In genomic region chr16:84986879-84987278, GRCh38 we compare ENCODE assay signal across 23 cellular contexts. TPM values are rescaled to one million over a fixed set of nuclear protein-coding genes. Genes with fewer than 3 reads are reported as not detected.
DNase-seq lines count a peak whose midpoint lies in the region; ATAC-seq and TF ChIP-seq lines count a peak whose summit lies in the region.
"Had no signal": no experiment of that assay in that cellular context is flagged by ENCODE, and none has a peak within 500 bp of the region (broad histone marks: within the 10 kb centered on the region; RNA-seq: fewer than 3 reads in every experiment).

No MANE protein-coding gene starts in this region.

- peak overlapping the region; percentile 99; the same call in 2 of the 3 replicates for H2BK15ac ChIP-seq in IMR-90 (ENCODE audit: low read depth, low read length)

- CTCF ChIA-PET in CD4-positive, alpha-beta memory T cell (lab: Charles Lee; ENCODE audit: partially characterized antibody): no interaction called here
- CTCF ChIA-PET in IMR-90 (lab: Yijun Ruan, JAX): no interaction called here

- peak overlapping the region; percentile 82 for H2BK120ac ChIP-seq in IMR-90 (ENCODE audit: low read depth, low read length)

- no TSS peak for BruUV-seq in IMR-90 (replicated peaks; lab: Mats Ljungman, UMichigan)

- no peaks in the 10 kb centered on the region for H3K9me3 ChIP-seq in CD4-positive, alpha-beta memory T cell (ENCODE audit: control insufficient read depth in 1 of 2, low read length in 2 of 2)
- H3K9me3 ChIP-seq in IMR-90 (ENCODE audit: control insufficient read depth, insufficient read depth, low read length): no peaks in the 10 kb centered on the region
- no peaks in the 10 kb centered on the region for H3K9me3 ChIP-seq in lower lobe of right lung
- no peaks in the 10 kb centered on the region for H3K9me3 ChIP-seq in sigmoid colon
- H3K9me3 ChIP-seq in aorta (ENCODE audit: control insufficient read depth, low read length): no peaks in the 10 kb centered on the region
- H3K9me3 ChIP-seq: MG63, testis had no signal

- peaks cover 15 to 23% (median 18%) of the 10 kb centered on the region in 4 donors for H3K4me1 Mint-ChIP-seq in CD4-positive, alpha-beta memory T cell
- H3K4me1 Mint-ChIP-seq: activated B cell treated with CpG ODN at 0.5 μM for 24 hours had no signal

- no peaks in the 10 kb centered on the region for H4K20me1 ChIP-seq in IMR-90 (ENCODE audit: insufficient read depth, low read length)

- H3K4ac ChIP-seq in IMR-90 (ENCODE audit: low read depth, low read length): peak overlapping the region; percentile 90

- H3K14ac ChIP-seq in IMR-90 (replicated peaks; ENCODE audit: low read depth, low read length): peak overlapping the region; percentile 83; the same call in 1 of the 2 replicates

- H3K4me2 ChIP-seq in IMR-90 (ENCODE audit: low read depth, low read length): no peak overlapping the region
- H3K4me2 ChIP-seq: smooth muscle cell had no signal

- no peak overlapping the region for H2AFZ ChIP-seq in IMR-90 (replicated peaks; ENCODE audit: low read length, poor library complexity)

- TF ChIP-seq CTCF in IMR-90 (conservative IDR thresholded peaks at IDR 0.05; ENCODE audit: low read depth, low read length): no peak
- no peak for TF ChIP-seq CTCF in lower lobe of right lung (IDR thresholded peaks at IDR 0.05)
- no peak for TF ChIP-seq CTCF in sigmoid colon (IDR thresholded peaks at IDR 0.05)

- H2AK9ac ChIP-seq in IMR-90 (replicated peaks; ENCODE audit: low read depth, low read length, poor library complexity): no peak overlapping the region

- no peak for TF ChIP-seq EP300 in sigmoid colon (IDR thresholded peaks at IDR 0.05)

- peaks cover 38% of the 10 kb centered on the region for H3K9me1 ChIP-seq in IMR-90 (ENCODE audit: insufficient read depth, low read length)

- H3K23ac ChIP-seq in IMR-90 (ENCODE audit: low read depth, low read length): no peak overlapping the region; the same call in 1 of the 2 replicates

- H3K27me3 ChIP-seq in CD4-positive, alpha-beta memory T cell (ENCODE audit: insufficient read depth, low read length): no peaks in the 10 kb centered on the region
- H3K27me3 ChIP-seq in IMR-90 (ENCODE audit: control insufficient read depth, insufficient read depth, low read length) (no peaks in the 10 kb centered on the region), lower lobe of right lung (ENCODE audit: low read depth) (no peaks in the 10 kb centered on the region), sigmoid colon (no peaks in the 10 kb centered on the region), aorta (ENCODE audit: control insufficient read depth in 1 of 2, insufficient read depth in 2 of 2, low read length in 1 of 2) (no peaks in the 10 kb centered on the region)
- H3K27me3 ChIP-seq: MG63, testis had no signal

- peaks cover 46% of the 10 kb centered on the region for H3K36me3 ChIP-seq in CD4-positive, alpha-beta memory T cell (ENCODE audit: insufficient read depth, low read length)
- H3K36me3 ChIP-seq in IMR-90 (ENCODE audit: control insufficient read depth, insufficient read depth, low read length) (peaks cover 55% of the 10 kb centered on the region), lower lobe of right lung (peaks cover 86% of the 10 kb centered on the region), sigmoid colon (peaks cover 18 to 61% (median 30%) of the 10 kb centered on the region in 4 donors), aorta (ENCODE audit: control insufficient read depth in 1 of 2, insufficient read depth in 2 of 2, low read length in 1 of 2) (peaks cover 0 to 8% of the 10 kb centered on the region in 2 donors)

- no peak for DNase-seq in CD4-positive, alpha-beta memory T cell
- DNase-seq in IMR-90 (no peak), lower lobe of right lung (peak; percentile 8), sigmoid colon (no peak), aorta (no peak)
- no peak for DNase-seq in NK-92 treated with Interleukin-12 subunit alpha and Interleukin-12 subunit beta, amount 100 ng/mL, for 24 hours (lab: John Stamatoyannopoulos, UW)
- DNase-seq: activated B cell treated with CpG ODN at 0.5 μM for 24 hours; activated CD4-positive, alpha-beta T cell treated with anti-CD3 and anti-CD28 coated beads, Interleukin-2, amount 50 U/mL, for 4 hours; activated effector memory CD4-positive, alpha-beta T cell treated with anti-CD3 and anti-CD28 coated beads, Interleukin-2, amount 50 U/mL, for 16 hours; DMS53; GDM1; MG63; NCI-H1417; NCI-H2081; NCI-H446; NCI-H82; retina; SHP77; stimulated activated CD4-positive, alpha-beta T cell treated with anti-CD3 and anti-CD28 coated beads, Interleukin-2, amount 100 ng/mL, for 24 hours; testis had no signal

- H2BK20ac ChIP-seq in IMR-90 (ENCODE audit: low read depth, low read length): peak overlapping the region; percentile 71

- no peak overlapping the region for H3K4me3 ChIP-seq in CD4-positive, alpha-beta memory T cell (ENCODE audit: low read length in 2 of 2)
- H3K4me3 ChIP-seq in IMR-90 (ENCODE audit: insufficient read depth, low read depth, low read length) (no peak overlapping the region), lower lobe of right lung (no peak overlapping the region), sigmoid colon (no peak overlapping the region), aorta (ENCODE audit: low read length in 2 of 2) (no peak overlapping the region)
- H3K4me3 ChIP-seq: MG63, smooth muscle cell, testis had no signal

- no peaks in the 10 kb centered on the region for H3K9me3 Mint-ChIP-seq in CD4-positive, alpha-beta memory T cell
- H3K9me3 Mint-ChIP-seq: activated B cell treated with CpG ODN at 0.5 μM for 24 hours, brain had no signal

- POLR2A ChIA-PET in CD4-positive, alpha-beta memory T cell (lab: Charles Lee; ENCODE audit: partially characterized antibody): no interaction called here
- POLR2A ChIA-PET in IMR-90 (lab: Charles Lee; ENCODE audit: unreplicated experiment): no interaction called here

- intact Hi-C loops in CD4-positive, alpha-beta memory T cell (cut with micrococcal nuclease): no loop called here
- intact Hi-C loops in IMR-90 (cut with micrococcal nuclease) (no loop called here), lower lobe of right lung (cut with DNase I) (no loop called here), sigmoid colon (cut with DNase I) (no loop called here), aorta (cut with DNase I) (no loop called here)

- peak overlapping the region in 3 of 8 donors; percentile 15 to 35 (median 17) for H3K4me3 Mint-ChIP-seq in CD4-positive, alpha-beta memory T cell
- H3K4me3 Mint-ChIP-seq: activated B cell treated with CpG ODN at 0.5 μM for 24 hours, brain had no signal

- H4K91ac ChIP-seq in IMR-90 (ENCODE audit: insufficient read depth, low read depth, low read length): peak overlapping the region; percentile 91

- H3K79me1 ChIP-seq in IMR-90 (ENCODE audit: low read depth in 1 of 2, low read length in 2 of 2): peaks cover 47 to 84% of the 10 kb centered on the region in 2 experiments

- peak overlapping the region; percentile 70 for H2BK5ac ChIP-seq in IMR-90 (ENCODE audit: low read depth, low read length, poor library complexity, severe bottlenecking)

- peak overlapping the region; percentile 88 to 96; a peak in 3 of 4 replicates for H4K8ac ChIP-seq in IMR-90 (ENCODE audit: low read depth in 2 of 2, low read length in 2 of 2)

- TF ChIP-seq POLR2A in IMR-90 (IDR thresholded peaks at IDR 0.05; ENCODE audit: low read depth, low read length): no peak
- no peak for TF ChIP-seq POLR2A in sigmoid colon (IDR thresholded peaks at IDR 0.05)

- H3K27me3 Mint-ChIP-seq in CD4-positive, alpha-beta memory T cell: no peaks in the 10 kb centered on the region
- H3K27me3 Mint-ChIP-seq: activated B cell treated with CpG ODN at 0.5 μM for 24 hours had no signal

- H3K36me3 Mint-ChIP-seq in CD4-positive, alpha-beta memory T cell: peaks cover 33 to 67% of the 10 kb centered on the region in 2 donors

- TF ChIP-seq RAD21 in IMR-90 (IDR thresholded peaks at IDR 0.05; ENCODE audit: low read length): no peak

- H3K27ac Mint-ChIP-seq in CD4-positive, alpha-beta memory T cell: peak overlapping the region in 4 of 7 donors; percentile 36 to 66 (median 53)
- H3K27ac Mint-ChIP-seq: activated B cell treated with CpG ODN at 0.5 μM for 24 hours, brain had no signal

- H3K9ac ChIP-seq in IMR-90 (ENCODE audit: low read depth, low read length): no peak overlapping the region

- ATAC-seq in IMR-90 (ENCODE audit: low read depth): no peak
- ATAC-seq in lower lobe of right lung: no peak
- no peak for ATAC-seq in HG03565 (IDR thresholded peaks at IDR 0.05; ENCODE audit: unreplicated experiment)
- ATAC-seq in aorta (ENCODE audit: low FRiP score): no peak

- peak overlapping the region; percentile 100 for H2AK5ac ChIP-seq in IMR-90 (ENCODE audit: low read depth, low read length)

- no CpG with 5 or more reads among the region's 1 CpG for WGBS in IMR-90 (ENCODE audit: extremely low coverage in 2 of 2, insufficient read length in 1 of 2), 2 experiments
- 96 to 100% methylated on average over 1 of the region's 1 CpG for WGBS in sigmoid colon, 2 donors
- 93 to 100% methylated on average over 1 of the region's 1 CpG for WGBS in aorta, 2 donors

- in situ Hi-C loops in IMR-90 (cut with MboI; ENCODE audit: low sequenced_read_pairs): no loop called here

- H4K5ac ChIP-seq in IMR-90 (ENCODE audit: low read depth, low read length): peak overlapping the region; percentile 51

- peaks cover 11% of the 10 kb centered on the region for H3K4me1 ChIP-seq in CD4-positive, alpha-beta memory T cell (ENCODE audit: insufficient read depth, low read length)
- H3K4me1 ChIP-seq in IMR-90 (ENCODE audit: control insufficient read depth, insufficient read depth, low read length): peaks cover 27% of the 10 kb centered on the region
- peaks cover 47% of the 10 kb centered on the region for H3K4me1 ChIP-seq in lower lobe of right lung
- peaks cover 0 to 50% (median 47%) of the 10 kb centered on the region in 4 donors for H3K4me1 ChIP-seq in sigmoid colon
- H3K4me1 ChIP-seq in aorta (ENCODE audit: control insufficient read depth in 1 of 2, insufficient read depth in 2 of 2, low read length in 2 of 2): no peaks in the 10 kb centered on the region

- H3K56ac ChIP-seq in IMR-90 (ENCODE audit: extremely low read depth, insufficient read depth, low read length): no peak overlapping the region

- dilution Hi-C loops in IMR-90 (cut with HindIII; ENCODE audit: low sequenced_read_pairs, unreplicated experiment): no loop called here

- H3K27ac ChIP-seq in CD4-positive, alpha-beta memory T cell (ENCODE audit: low read depth, low read length): no peak overlapping the region
- H3K27ac ChIP-seq in IMR-90 (ENCODE audit: insufficient read depth, low read length) (peak overlapping the region; percentile 87), lower lobe of right lung (no peak overlapping the region), sigmoid colon (peak overlapping the region in 3 of 4 donors; percentile 84 to 91 (median 85)), aorta (ENCODE audit: low read depth in 1 of 2, low read length in 2 of 2) (no peak overlapping the region)
- H3K27ac ChIP-seq: testis had no signal

- H3K18ac ChIP-seq in IMR-90 (ENCODE audit: low read depth, low read length): peak overlapping the region; percentile 43

RNA-seq across cellular contexts. Expression of gene ZDHHC7, which starts 24.5 kb away (rescaled TPM):
- total RNA-seq in CD4-positive, alpha-beta memory T cell: 10 to 100 TPM; 33.8 to 35.6 TPM
- 10 to 100 TPM; 27.1 to 40.2 TPM for polyA plus RNA-seq in CD4-positive, alpha-beta memory T cell
- total RNA-seq in IMR-90 (2012; rRNA removed) (80.1 and 81.1 TPM in 2 replicates), lower lobe of right lung (77.9 TPM), sigmoid colon (10 to 100 TPM; 56.2 to 69.5 (median 63.7) TPM), aorta (10 to 100 TPM; 35.9 to 57.0 TPM)
- polyA plus RNA-seq in IMR-90 (2012; rRNA removed) (97.1 and 104 TPM in 2 replicates), sigmoid colon (10 to 100 TPM; 20.8 to 40.1 (median 22.2) TPM), aorta (10 to 100 TPM; 11.4 to 36.3 TPM)
- polyA plus RNA-seq in IMR-90 (2012; cell fraction: cytosol; rRNA removed): 86.7 and 88.8 TPM in 2 replicates
- 63.2 and 114 TPM in 2 replicates for polyA plus RNA-seq in IMR-90 (2012; cell fraction: nucleus; rRNA removed; ENCODE audit: low replicate concordance)

RNA-seq across cellular contexts. Expression of gene KIAA0513, which starts 40.7 kb away (rescaled TPM):
- 10 to 100 TPM; 17.7 to 19.0 TPM for total RNA-seq in CD4-positive, alpha-beta memory T cell
- 10 to 100 TPM in 1 of 2 donors, 1 to 10 TPM in 1; 1.3 to 11.8 TPM for polyA plus RNA-seq in CD4-positive, alpha-beta memory T cell
- total RNA-seq in IMR-90 (2012; rRNA removed): 9.5 and 10.3 TPM in 2 replicates
- polyA plus RNA-seq in IMR-90 (2012; rRNA removed): 9.5 and 11.4 TPM in 2 replicates
- polyA plus RNA-seq in IMR-90 (2012; cell fraction: cytosol; rRNA removed): 5.7 and 7.2 TPM in 2 replicates
- polyA plus RNA-seq in IMR-90 (2012; cell fraction: nucleus; rRNA removed; ENCODE audit: low replicate concordance): 10.8 and 15.5 TPM in 2 replicates
- 31.1 TPM for total RNA-seq in lower lobe of right lung
- total RNA-seq in sigmoid colon: 10 to 100 TPM; 18.6 to 40.2 (median 26.4) TPM
- 10 to 100 TPM in 2 of 3 donors, 1 to 10 TPM in 1; 8.4 to 14.8 (median 10.6) TPM for polyA plus RNA-seq in sigmoid colon
- 10 to 100 TPM; 15.1 to 17.7 TPM for total RNA-seq in aorta
- polyA plus RNA-seq in aorta: 1 to 10 TPM; 3.4 to 5.5 TPM

Comparison
In these comparisons a context has a peak if more than half of its experiments do, and no peak if none do; other contexts are left out.
1. H3K27ac ChIP-seq: peak in IMR-90 (single experiment) and sigmoid colon (3 of 4); none in CD4-positive, alpha-beta memory T cell (single experiment), lower lobe of right lung (single experiment) and aorta (0 of 2).